Comparison of ENCODE assay signal across 8 cellular contexts in genomic region chr12:54294152-54294913, GRCh38. TPM values are rescaled to one million over a fixed set of nuclear protein-coding genes. Genes with fewer than 3 reads are reported as not detected.
DNase-seq lines count a peak whose midpoint lies in the region; ATAC-seq and TF ChIP-seq lines count a peak whose summit lies in the region.

No MANE protein-coding gene starts in this region.

- H3K27ac Mint-ChIP-seq in CD4-positive, alpha-beta memory T cell, result no peak overlapping the region

- H4K20me1 ChIP-seq in OCI-LY1 (ENCODE audit: insufficient read depth, low read length), result no peaks in the 10 kb centered on the region

- no peak overlapping the region for H3K4me3 ChIP-seq in CD4-positive, alpha-beta memory T cell (ENCODE audit: low read length in 2 of 2)
- H3K4me3 ChIP-seq in OCI-LY1 (ENCODE audit: low read depth, low read length, poor library complexity, severe bottlenecking), result no peak overlapping the region

- no peaks in the 10 kb centered on the region for H3K9me3 ChIP-seq in CD4-positive, alpha-beta memory T cell (ENCODE audit: control insufficient read depth in 1 of 2, low read length in 2 of 2)
- H3K9me3 ChIP-seq in OCI-LY1 (ENCODE audit: low read length), result no peaks in the 10 kb centered on the region

- H3K36me3 Mint-ChIP-seq in CD4-positive, alpha-beta memory T cell, result no peaks in the 10 kb centered on the region

- POLR2A ChIA-PET in CD4-positive, alpha-beta memory T cell (lab: Charles Lee; ENCODE audit: partially characterized antibody), result interaction anchor here (1.4 to 6.4 kb wide), 4 partner anchors 14 to 74 kb away, joined by 4 to 61 read pairs (median 10); partner anchors contain the start of genes CBX5 and HNRNPA1

- CTCF ChIA-PET in CD4-positive, alpha-beta memory T cell (lab: Charles Lee; ENCODE audit: partially characterized antibody), result interaction anchor here (0.7 to 8.3 kb wide), 29 partner anchors 9 to 241 kb away, joined by 3 to 110 read pairs (median 6); partner anchors contain the start of genes CBX5, COPZ1 and HNRNPA1

- ATAC-seq in GM21786 (IDR thresholded peaks at IDR 0.05; ENCODE audit: unreplicated experiment) (peak; percentile 60), HG03280 (IDR thresholded peaks at IDR 0.05; ENCODE audit: unreplicated experiment) (no peak), HG03196 (IDR thresholded peaks at IDR 0.05; ENCODE audit: unreplicated experiment) (no peak)

- H3K79me2 ChIP-seq in OCI-LY1 (ENCODE audit: insufficient read depth, low read length), result no peaks in the 10 kb centered on the region

- H3K4me1 Mint-ChIP-seq in CD4-positive, alpha-beta memory T cell, result peaks cover 4 to 8% (median 6%) of the 10 kb centered on the region in 4 donors

- H3K9me2 ChIP-seq in OCI-LY1 (ENCODE audit: low read depth, low read length), result no peaks in the 10 kb centered on the region

- peak; percentile 40 to 50 (median 45) for DNase-seq in CD4-positive, alpha-beta memory T cell
- peak; percentile 84 for DNase-seq in activated effector memory CD4-positive, alpha-beta T cell treated with anti-CD3 and anti-CD28 coated beads, Interleukin-2, amount 50 U/mL, for 16 hours
- peak; percentile 83 for DNase-seq in globus pallidus (ENCODE audit: low spot score)
- DNase-seq in posterior cingulate gyrus, result peak in 8 of 10 donors; percentile 32 to 93 (median 64)

- peaks cover 7% of the 10 kb centered on the region for H3K4me1 ChIP-seq in CD4-positive, alpha-beta memory T cell (ENCODE audit: insufficient read depth, low read length)
- H3K4me1 ChIP-seq in OCI-LY1 (ENCODE audit: insufficient read depth, low read length, severe bottlenecking), result no peaks in the 10 kb centered on the region

- no peak overlapping the region for H3K4me3 Mint-ChIP-seq in CD4-positive, alpha-beta memory T cell

- H3K36me3 ChIP-seq in CD4-positive, alpha-beta memory T cell (ENCODE audit: insufficient read depth, low read length), result no peaks in the 10 kb centered on the region
- H3K36me3 ChIP-seq in OCI-LY1 (ENCODE audit: insufficient read depth, low read length), result no peaks in the 10 kb centered on the region

- peak; percentile 88 for TF ChIP-seq CTCF in OCI-LY1 (IDR thresholded peaks at IDR 0.05; ENCODE audit: low read length)

- H3F3A ChIP-seq in OCI-LY1 (ENCODE audit: insufficient read depth, low read length), result 0 out of 2 replicates have a peak, but pooled peaks cover 7% of the 10 kb centered on the region

- peaks cover 2 to 10% of the 10 kb centered on the region in 2 donors for H3K27me3 Mint-ChIP-seq in CD4-positive, alpha-beta memory T cell

- no peak overlapping the region for H3K4me2 ChIP-seq in OCI-LY1 (ENCODE audit: low read length)

- H3K9ac ChIP-seq in OCI-LY1 (ENCODE audit: low read length), result no peak overlapping the region

- peaks cover 0 to 2% (median 0%) of the 10 kb centered on the region in 8 donors for H3K9me3 Mint-ChIP-seq in CD4-positive, alpha-beta memory T cell

- H2AFZ ChIP-seq in OCI-LY1 (ENCODE audit: low read length), result no peak overlapping the region

- intact Hi-C loops in CD4-positive, alpha-beta memory T cell (cut with micrococcal nuclease), result loop anchor here (1.0 to 5.0 kb wide), 3 partner anchors 37 to 74 kb away; no protein-coding TSS in a partner anchor
- intact Hi-C loops in posterior cingulate gyrus (cut with DNase I), result loop anchor here (5.0 kb wide), 1 partner anchor 73 kb away; no protein-coding TSS in a partner anchor

- H3K27me3 ChIP-seq in CD4-positive, alpha-beta memory T cell (ENCODE audit: insufficient read depth, low read length), result no peaks in the 10 kb centered on the region
- no peaks in the 10 kb centered on the region for H3K27me3 ChIP-seq in OCI-LY1 (ENCODE audit: insufficient read depth, low read length)

- no peak overlapping the region for H3K27ac ChIP-seq in CD4-positive, alpha-beta memory T cell (ENCODE audit: low read depth, low read length)
- H3K27ac ChIP-seq in OCI-LY1 (ENCODE audit: low read depth, low read length, poor library complexity, severe bottlenecking), result no peak overlapping the region

RNA-seq across cellular contexts. Expression of gene NFE2, which starts 6.5 kb away (rescaled TPM):
- not detected for total RNA-seq in CD4-positive, alpha-beta memory T cell
- under 1 TPM in 1 of 2 donors, not detected in 1; 0.25 TPM for polyA plus RNA-seq in CD4-positive, alpha-beta memory T cell

RNA-seq across cellular contexts. Expression of gene HNRNPA1, which starts 13.8 kb away (rescaled TPM):
- 1,000 to 10,000 TPM in 1 of 2 experiments, 100 to 1,000 TPM in 1; 986 to 1,061 TPM for total RNA-seq in CD4-positive, alpha-beta memory T cell
- 100 to 1,000 TPM; 756 to 958 TPM for polyA plus RNA-seq in CD4-positive, alpha-beta memory T cell

RNA-seq across cellular contexts. Expression of gene CBX5, which starts 14.4 kb away (rescaled TPM):
- total RNA-seq in CD4-positive, alpha-beta memory T cell, result 10 to 100 TPM; 71.0 to 76.3 TPM
- 10 to 100 TPM; 13.3 to 19.2 TPM for polyA plus RNA-seq in CD4-positive, alpha-beta memory T cell

RNA-seq across cellular contexts. Expression of gene COPZ1, which starts 30.6 kb away (rescaled TPM):
- 10 to 100 TPM; 81.6 to 92.0 TPM for total RNA-seq in CD4-positive, alpha-beta memory T cell
- 100 to 1,000 TPM; 149 to 200 TPM for polyA plus RNA-seq in CD4-positive, alpha-beta memory T cell
